Comparison of ENCODE assay signal across 9 cellular contexts in the genomic region with DNA sequence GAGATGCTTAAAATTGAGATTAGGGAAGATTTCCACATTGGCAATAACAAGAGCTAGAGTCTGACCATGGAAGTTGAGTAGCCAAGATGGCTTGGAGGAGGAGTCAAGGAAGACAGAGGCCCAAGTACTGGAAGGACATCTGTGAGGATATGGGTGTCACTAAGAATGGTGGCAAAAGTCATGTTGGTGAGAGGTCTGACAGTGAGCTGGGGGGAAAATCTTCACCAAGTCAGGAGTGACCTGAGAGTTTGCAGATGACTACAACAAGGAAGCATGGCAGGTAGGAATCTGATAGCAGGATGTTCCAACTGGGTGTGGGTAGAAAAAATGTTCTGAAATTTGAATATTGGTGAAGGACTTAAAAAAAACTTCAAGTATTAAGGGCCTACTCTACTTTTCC.
"Had no signal": no experiment of that assay in that cellular context is flagged by ENCODE, and none has a peak within 500 bp of the region (broad histone marks: within the 10 kb centered on the region; RNA-seq: fewer than 3 reads in every experiment).

No MANE protein-coding gene starts in this region.

- H2AFZ ChIP-seq: GM23248 had no signal

- FAIRE-seq: H54, HTR-8/SVneo had no signal

- H3K4me3 ChIP-seq: GM23248 had no signal

- H3K4me2 ChIP-seq: KMS-11 had no signal

- H3K9ac ChIP-seq: GM23248, KMS-11 had no signal

- H3K27ac ChIP-seq: GM23248, KMS-11 had no signal

- H3K27ac Mint-ChIP-seq: IgD-negative memory B cell had no signal

- H3K4me1 Mint-ChIP-seq: IgD-negative memory B cell had no signal

- DNase-seq: GM23248, GOT3, H9, HCEC 1CT, KBM-7 had no signal

- H3K4me3 Mint-ChIP-seq: H9, IgD-negative memory B cell had no signal

- H3K36me3 Mint-ChIP-seq: IgD-negative memory B cell had no signal
